Comparison of ENCODE assay signal across 19 cellular contexts in genomic region chr6:161683400-161683799, GRCh38.
"Had no signal": no experiment of that assay in that cellular context is flagged by ENCODE, and none has a peak within 500 bp of the region (broad histone marks: within the 10 kb centered on the region; RNA-seq: fewer than 3 reads in every experiment).

No MANE protein-coding gene starts in this region.

- H3K27ac ChIP-seq: dorsolateral prefrontal cortex, heart left ventricle, neutrophil, stomach, thoracic aorta, transverse colon had no signal

- H3K9me3 ChIP-seq: heart left ventricle, neutrophil, stomach, thoracic aorta, transverse colon had no signal

- ATAC-seq: heart left ventricle, right cardiac atrium had no signal

- H3K4me1 Mint-ChIP-seq: naive B cell, nephron had no signal

- DNase-seq: cortex of kidney; dorsolateral prefrontal cortex; effector CD8-positive, alpha-beta T cell; foreskin melanocyte; heart left ventricle; hippocampal formation; kidney glomerular epithelial cell; naive B cell; posterior cingulate gyrus; right cardiac atrium; small intestine; stimulated activated CD4-positive, alpha-beta T cell treated with anti-CD3 and anti-CD28 coated beads, Interleukin-12 subunit alpha, Interleukin-12 subunit beta, amount 100 ng/mL, for 4 hours; stimulated activated naive CD4-positive, alpha-beta T cell; stomach; substantia nigra; transverse colon had no signal

- H3K27me3 ChIP-seq: dorsolateral prefrontal cortex, heart left ventricle, neutrophil, stomach, transverse colon had no signal

- H3K27ac Mint-ChIP-seq: naive B cell had no signal

- H3K4me3 Mint-ChIP-seq: naive B cell, nephron had no signal

- H3K9me3 Mint-ChIP-seq: nephron had no signal

- H3K4me1 ChIP-seq: heart left ventricle, stomach, transverse colon had no signal

- H3K36me3 Mint-ChIP-seq: naive B cell had no signal

- H3K4me3 ChIP-seq: dorsolateral prefrontal cortex, heart left ventricle, stomach, thoracic aorta, transverse colon had no signal

- H3K36me3 ChIP-seq: heart left ventricle, neutrophil, stomach, thoracic aorta, transverse colon had no signal
